Comparison of ENCODE assay signal across 23 cellular contexts in genomic region chr2:10215393-10215935, GRCh38.
DNase-seq lines count a peak whose midpoint lies in the region; ATAC-seq and TF ChIP-seq lines count a peak whose summit lies in the region.
"Had no signal": no experiment of that assay in that cellular context is flagged by ENCODE, and none has a peak within 500 bp of the region (broad histone marks: within the 10 kb centered on the region; RNA-seq: fewer than 3 reads in every experiment).

No MANE protein-coding gene starts in this region.

- TF ChIP-seq CTCF in mammary epithelial cell (conservative IDR thresholded peaks at IDR 0.05 in 1 of 2, IDR thresholded peaks at IDR 0.05 in 1 of 2; ENCODE audit: extremely low read depth in 1 of 2, insufficient read depth in 1 of 2, low read depth in 1 of 2, low read length in 2 of 2) (no peak), breast epithelium (IDR thresholded peaks at IDR 0.05) (no peak), PC-3 (conservative IDR thresholded peaks at IDR 0.05; ENCODE audit: low read depth, low read length) (no peak)

- H3K36me3 Mint-ChIP-seq in central memory CD8-positive, alpha-beta T cell (ENCODE audit: insufficient read depth): peaks cover 1% of the 10 kb centered on the region
- H3K36me3 Mint-ChIP-seq: CD8-positive, alpha-beta T cell had no signal

- dilution Hi-C loops in mammary epithelial cell (cut with HindIII; ENCODE audit: low sequenced_read_pairs): no loop called here

- no peaks in the 10 kb centered on the region for H3K4me1 Mint-ChIP-seq in central memory CD8-positive, alpha-beta T cell
- H3K4me1 Mint-ChIP-seq: B cell had no signal

- H4K20me1 ChIP-seq in mammary epithelial cell (ENCODE audit: insufficient read depth, low read length) (no peaks in the 10 kb centered on the region), PC-3 (ENCODE audit: low read length) (no peaks in the 10 kb centered on the region)

- H3F3A ChIP-seq in PC-3 (ENCODE audit: low read length, unreplicated experiment): no peaks in the 10 kb centered on the region

- WGBS in mammary epithelial cell (ENCODE audit: low coverage, missing lambda C conversion rate): 78% methylated on average over 7 of the region's 7 CpGs

- BruUV-seq in mammary epithelial cell (replicated peaks; lab: Mats Ljungman, UMichigan): no TSS peak
- BruUV-seq in PC-3 (replicated peaks; lab: Mats Ljungman, UMichigan): no TSS peak

- intact Hi-C loops in mammary epithelial cell (cut with micrococcal nuclease) (no loop called here), breast epithelium (cut with DNase I; ENCODE audit: low total_unique reads) (no loop called here), PC-3 (cut with micrococcal nuclease) (no loop called here)

- TF ChIP-seq POLR2A in breast epithelium (IDR thresholded peaks at IDR 0.05): no peak

- DNase-seq in mammary epithelial cell: peak; percentile 4
- DNase-seq in breast epithelium (ENCODE audit: low spot score in 2 of 2): no peak
- peak; percentile 47 for DNase-seq in PC-3
- DNase-seq in central memory CD8-positive, alpha-beta T cell (ENCODE audit: low spot score in 2 of 2): no peak
- no peak for DNase-seq in glomerular visceral epithelial cell (ENCODE audit: extremely low spot score)
- DNase-seq in activated CD4-positive, CD25-positive, alpha-beta regulatory T cell (lab: John Stamatoyannopoulos, UW): no peak
- DNase-seq in HuH-7.5 (ENCODE audit: low spot score): no peak
- DNase-seq: CD8-positive, alpha-beta T cell; DMS79 treated with DMSO at 0.1 percent for 48 hours; KG1; NCI-H1048; NCI-H1417; NCI-H1694; NCI-H2029 treated with DMSO at 0.1 percent for 48 hours; NCI-H2227 treated with DMSO at 0.1 percent for 48 hours; NCI-H69; SK-N-SH; SW 1271 had no signal

- peaks cover 10% of the 10 kb centered on the region for H3K27me3 Mint-ChIP-seq in central memory CD8-positive, alpha-beta T cell

- H3K9me3 ChIP-seq in mammary epithelial cell (replicated peaks; ENCODE audit: insufficient read depth, low read length) (no peaks in the 10 kb centered on the region), breast epithelium (no peaks in the 10 kb centered on the region), PC-3 (ENCODE audit: low read length) (no peaks in the 10 kb centered on the region)
- H3K9me3 ChIP-seq: A549, Peyer's patch, SK-N-SH had no signal

- no peak overlapping the region for H3K27ac ChIP-seq in mammary epithelial cell (ENCODE audit: insufficient read depth, low read depth, low read length)
- no peak overlapping the region for H3K27ac ChIP-seq in breast epithelium
- no peak overlapping the region for H3K27ac ChIP-seq in PC-3 (ENCODE audit: low read length)
- H3K27ac ChIP-seq: A549, C4-2B, Peyer's patch had no signal

- H3K9ac ChIP-seq in mammary epithelial cell (ENCODE audit: insufficient read depth, low read length) (no peak overlapping the region), PC-3 (ENCODE audit: low read length) (no peak overlapping the region)
- H3K9ac ChIP-seq: SK-N-SH had no signal

- H3K27ac Mint-ChIP-seq in central memory CD8-positive, alpha-beta T cell (ENCODE audit: low read depth): peak overlapping the region; percentile 24
- H3K27ac Mint-ChIP-seq: B cell; CD8-positive, alpha-beta T cell had no signal

- CTCF ChIA-PET in mammary epithelial cell (lab: Charles Lee; ENCODE audit: low non-redundant PET): no interaction called here
- CTCF ChIA-PET in PC-3 (lab: Charles Lee): no interaction called here

- H3K9me2 ChIP-seq in PC-3 (replicated peaks; ENCODE audit: low read length): no peaks in the 10 kb centered on the region
- H3K9me2 ChIP-seq: SK-N-SH had no signal

- no peak overlapping the region for H3K4me3 ChIP-seq in mammary epithelial cell (replicated peaks in 1 of 3; ENCODE audit: insufficient read depth in 1 of 3, low read depth in 2 of 3, low read length in 3 of 3)
- no peak overlapping the region for H3K4me3 ChIP-seq in breast epithelium
- H3K4me3 ChIP-seq in PC-3 (ENCODE audit: low read length): no peak overlapping the region
- H3K4me3 ChIP-seq: A549, Peyer's patch had no signal

- H3K27me3 ChIP-seq in mammary epithelial cell (ENCODE audit: insufficient read depth, low read length) (no peaks in the 10 kb centered on the region), breast epithelium (no peaks in the 10 kb centered on the region), PC-3 (ENCODE audit: low read length) (no peaks in the 10 kb centered on the region)
- H3K27me3 ChIP-seq: Peyer's patch had no signal

- H3K9me3 Mint-ChIP-seq in central memory CD8-positive, alpha-beta T cell: no peaks in the 10 kb centered on the region
- H3K9me3 Mint-ChIP-seq: CD8-positive, alpha-beta T cell had no signal

- ATAC-seq in PC-3: no peak
- no peak for ATAC-seq in central memory CD8-positive, alpha-beta T cell (replicated peaks; ENCODE audit: extremely low read depth, poor library complexity, severe bottlenecking)
- ATAC-seq in esophagus mucosa: no peak
- ATAC-seq: CD8-positive, alpha-beta T cell had no signal

- POLR2A ChIA-PET in PC-3 (lab: Charles Lee; ENCODE audit: unreplicated experiment): no interaction called here

- H3K36me3 ChIP-seq in mammary epithelial cell (ENCODE audit: insufficient read depth, low read length): no peaks in the 10 kb centered on the region
- H3K36me3 ChIP-seq in breast epithelium: no peaks in the 10 kb centered on the region
- H3K36me3 ChIP-seq in PC-3 (ENCODE audit: low read depth, low read length): no peaks in the 10 kb centered on the region
- H3K36me3 ChIP-seq: Peyer's patch had no signal

- H3K4me1 ChIP-seq in mammary epithelial cell (ENCODE audit: insufficient read depth, low read length) (no peaks in the 10 kb centered on the region), breast epithelium (no peaks in the 10 kb centered on the region), PC-3 (ENCODE audit: insufficient read depth, low read length) (peaks cover 30% of the 10 kb centered on the region)
- H3K4me1 ChIP-seq: A549, Peyer's patch had no signal

- H3K79me2 ChIP-seq in mammary epithelial cell (ENCODE audit: insufficient read depth, low read length) (no peaks in the 10 kb centered on the region), PC-3 (ENCODE audit: low read length) (no peaks in the 10 kb centered on the region)

- no peak overlapping the region for H2AFZ ChIP-seq in mammary epithelial cell (ENCODE audit: low read depth, low read length)
- no peak overlapping the region for H2AFZ ChIP-seq in PC-3 (ENCODE audit: low read length)

- H3K4me2 ChIP-seq in mammary epithelial cell (ENCODE audit: insufficient read depth, low read depth, low read length) (no peak overlapping the region), PC-3 (ENCODE audit: low read length) (no peak overlapping the region)
- H3K4me2 ChIP-seq: A549, SK-N-SH had no signal

- in situ Hi-C loops in mammary epithelial cell (cut with MboI; ENCODE audit: low sequenced_read_pairs in 2 of 2): no loop called here

- no peak overlapping the region for H3K4me3 Mint-ChIP-seq in central memory CD8-positive, alpha-beta T cell
- H3K4me3 Mint-ChIP-seq: B cell; CD8-positive, alpha-beta T cell had no signal

Comparison
In these comparisons a context has a peak if more than half of its experiments do, and no peak if none do; other contexts are left out.
1. DNase-seq: peak in mammary epithelial cell (single experiment) and PC-3 (single experiment); none in breast epithelium (0 of 2), central memory CD8-positive, alpha-beta T cell (0 of 2), glomerular visceral epithelial cell (single experiment), activated CD4-positive, CD25-positive, alpha-beta regulatory T cell (0 of 4) and HuH-7.5 (single experiment).